In the genomic region with DNA sequence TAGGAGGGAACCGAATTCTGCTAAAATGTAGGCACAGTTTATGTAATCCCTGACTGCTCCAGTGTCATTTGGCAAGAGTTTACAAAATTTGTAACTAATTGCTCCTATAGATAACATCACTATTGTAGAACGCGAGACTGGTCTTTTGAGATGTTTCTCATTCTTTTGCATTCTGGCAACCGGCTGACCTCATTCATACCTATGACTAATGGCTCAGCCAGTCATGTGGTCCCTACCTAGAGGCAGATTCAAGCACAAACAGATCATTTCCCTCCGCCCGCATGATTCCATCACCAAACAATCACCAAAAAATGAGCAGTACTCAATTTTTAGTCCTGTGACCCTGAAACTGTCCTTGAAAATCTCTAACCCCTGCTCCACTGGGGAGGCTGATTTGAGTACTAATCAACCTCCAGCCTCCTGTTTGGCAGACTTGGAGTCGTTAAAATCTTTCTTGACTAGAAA, we compare ENCODE assay signal across 18 cellular contexts. TPM values are rescaled to one million over a fixed set of nuclear protein-coding genes. Genes with fewer than 3 reads are reported as not detected.
DNase-seq lines count a peak whose midpoint lies in the region; FAIRE-seq and TF ChIP-seq lines count a peak whose summit lies in the region.
"Not testable (repeated sequence)": the region's sequence is repeated elsewhere in the genome, so short reads cannot be mapped to it uniquely, and the experiment has no call there.
"Had no signal": no experiment of that assay in that cellular context is flagged by ENCODE, and none has a peak within 500 bp of the region (broad histone marks: within the 10 kb centered on the region; RNA-seq: fewer than 3 reads in every experiment).

No MANE protein-coding gene starts in this region.

- TF ChIP-seq CTCF in Caco-2 (IDR thresholded peaks at IDR 0.05; ENCODE audit: insufficient read depth in 1 of 2, low read depth in 1 of 2, low read length in 1 of 2, severe bottlenecking in 1 of 2, unreplicated experiment in 1 of 2); adrenal gland (IDR thresholded peaks at IDR 0.05); foreskin fibroblast (IDR thresholded peaks at IDR 0.05; ENCODE audit: low read depth, low read length): not testable (repeated sequence)

- intact Hi-C loops in Caco-2 (cut with micrococcal nuclease; ENCODE audit: unreplicated experiment); adrenal gland (cut with DNase I): not testable (repeated sequence)

- H3K4me3 ChIP-seq in Caco-2 (ENCODE audit: low read depth, low read length); adrenal gland; foreskin fibroblast (ENCODE audit: low read depth in 1 of 2, low read length in 2 of 2): not testable (repeated sequence)

- H3K36me3 ChIP-seq in Caco-2 (ENCODE audit: control insufficient read depth, insufficient read depth, low read length); adrenal gland (replicated peaks in 1 of 2): not testable (repeated sequence)

- not testable (repeated sequence) for H3K9me3 Mint-ChIP-seq in Caco-2 (ENCODE audit: unreplicated experiment)

- not testable (repeated sequence) for H3K27me3 Mint-ChIP-seq in Caco-2 (ENCODE audit: insufficient read depth, unreplicated experiment)

- FAIRE-seq in RCC 7860 (lab: Jason Lieb, UNC): peak; percentile 96
- FAIRE-seq in endometrium (lab: Jason Lieb, UNC): peak; percentile 82

- H3K27ac Mint-ChIP-seq in Caco-2 (ENCODE audit: unreplicated experiment): peak overlapping the region; percentile 49

- H3K4me3 Mint-ChIP-seq in Caco-2 (ENCODE audit: unreplicated experiment): not testable (repeated sequence)

- H3K27me3 ChIP-seq in Caco-2 (replicated peaks; ENCODE audit: control insufficient read depth, insufficient read depth, low read length); adrenal gland: not testable (repeated sequence)

- WGBS in adrenal gland, 4 donors: 35 to 57% (median 49%) methylated on average over 6 to 7 of the region's 7 CpGs

- not testable (repeated sequence) for TF ChIP-seq POLR2A in adrenal gland (IDR thresholded peaks at IDR 0.05)

- not testable (repeated sequence) for BruUV-seq in Caco-2 (replicated peaks; lab: Mats Ljungman, UMichigan)

- H3K27ac ChIP-seq in adrenal gland: peak overlapping the region in 2 of 5 donors; percentile 69 to 76

- not testable (repeated sequence) for H3K36me3 Mint-ChIP-seq in Caco-2 (ENCODE audit: insufficient read depth, unreplicated experiment)

- CTCF ChIA-PET in Caco-2 (lab: Charles Lee): not testable (repeated sequence)

- POLR2A ChIA-PET in Caco-2 (lab: Charles Lee): not testable (repeated sequence)

- not testable (repeated sequence) for DNase-seq in Caco-2
- DNase-seq in HCEC 1CT: peak; percentile 77
- peak; percentile 64 for DNase-seq in RCC 7860 (ENCODE audit: low spot score)
- peak in 4 of 7 donors; percentile 29 to 59 (median 46) for DNase-seq in adrenal gland
- DNase-seq in foreskin fibroblast: peak; percentile 52 to 74
- DNase-seq in renal cortical epithelial cell (ENCODE audit: low read depth): peak; percentile 64

- not testable (repeated sequence) for H3K9me3 ChIP-seq in Caco-2; adrenal gland (replicated peaks in 1 of 3)

- H3K4me1 Mint-ChIP-seq in Caco-2 (ENCODE audit: low read depth, unreplicated experiment): not testable (repeated sequence)

- not testable (repeated sequence) for H3K4me1 ChIP-seq in Caco-2; adrenal gland (replicated peaks in 1 of 2)

RNA-seq across cellular contexts. Expression of gene PSG4, which starts 4.1 kb away (rescaled TPM):
- total RNA-seq in Caco-2 (2022) (not detected in 2 replicates), adrenal gland (under 1 TPM in 3 of 8 donors, not detected in 5; 0.14 to 0.55 (median 0.27) TPM), renal cortical epithelial cell (3.6 and 22.4 TPM in 2 replicates)
- under 1 TPM in 1 of 3 donors, not detected in 2; 0.48 TPM for polyA plus RNA-seq in adrenal gland
- total RNA-seq: activated CD4-positive, alpha-beta T cell treated with anti-CD3 and anti-CD28 coated beads, Interleukin-2, amount 10 ng/mL, durations not matched to agents 24 days and 14 days; activated CD8-positive, alpha-beta memory T cell treated with anti-CD3 and anti-CD28 coated beads, Interleukin-2, amount 10 ng/mL, durations not matched to agents 7 days and 5 days; GM23338; left lung; mononuclear cell; posterior vena cava; smooth muscle cell; T-helper 1 cell treated with Interleukin-12 subunit alpha and Interleukin-12 subunit beta and Interleukin-4 antibody, amounts not matched to agents 30 ng/mL and 1 ng/mL, for 36 hours had no signal
- polyA plus RNA-seq: CD4-positive, CD25-positive, alpha-beta regulatory T cell; neural cell; smooth muscle cell had no signal

RNA-seq across cellular contexts. Expression of gene PSG5, which starts 15.0 kb away (rescaled TPM):
- total RNA-seq in Caco-2 (2022) (1.2 and 1.7 TPM in 2 replicates), adrenal gland (not detected), renal cortical epithelial cell (8.4 and 16.1 TPM in 2 replicates)
- polyA plus RNA-seq in adrenal gland: not detected
- total RNA-seq: activated CD4-positive, alpha-beta T cell treated with anti-CD3 and anti-CD28 coated beads, Interleukin-2, amount 10 ng/mL, durations not matched to agents 24 days and 14 days; activated CD8-positive, alpha-beta memory T cell treated with anti-CD3 and anti-CD28 coated beads, Interleukin-2, amount 10 ng/mL, durations not matched to agents 7 days and 5 days; activated naive CD4-positive, alpha-beta T cell treated with anti-CD3 and anti-CD28 coated beads, Interleukin-2, amount 50 U/mL, for 72 hours; CD4-positive, CD25-positive, alpha-beta regulatory T cell; GM23338; left lung; mononuclear cell; posterior vena cava; smooth muscle cell; T-helper 1 cell treated with Interleukin-12 subunit alpha and Interleukin-12 subunit beta and Interleukin-4 antibody, amounts not matched to agents 30 ng/mL and 1 ng/mL, for 36 hours had no signal
- polyA plus RNA-seq: CD4-positive, CD25-positive, alpha-beta regulatory T cell; neural cell; smooth muscle cell had no signal
